In the genomic region with DNA sequence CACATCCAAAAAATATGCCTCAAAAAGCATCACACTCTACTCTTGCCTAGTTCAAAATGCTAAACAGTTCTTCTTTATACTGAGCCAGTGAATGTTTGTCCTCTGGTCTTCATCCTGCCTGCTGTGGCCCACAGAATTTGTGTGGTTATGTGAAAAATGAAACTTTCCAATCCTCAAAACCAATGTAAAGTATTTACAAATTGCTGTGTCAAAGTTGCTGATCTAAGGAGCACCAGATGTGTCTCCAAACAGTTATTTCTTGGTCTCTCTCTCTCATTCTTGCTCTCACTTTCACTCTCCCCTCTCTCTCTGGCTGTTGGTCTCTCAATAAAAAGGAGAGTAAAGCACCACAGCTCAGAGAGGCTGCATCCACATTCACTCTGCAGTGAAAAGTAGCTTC, we compare ENCODE assay signal across 12 cellular contexts. TPM values are rescaled to one million over a fixed set of nuclear protein-coding genes. Genes with fewer than 3 reads are reported as not detected.
A peak's percentile ranks its signal among the peaks of the same experiment; 100 is the strongest.
DNase-seq lines count a peak whose midpoint lies in the region; ATAC-seq and TF ChIP-seq lines count a peak whose summit lies in the region.
"Had no signal": no experiment of that assay in that cellular context is flagged by ENCODE, and none has a peak within 500 bp of the region (broad histone marks: within the 10 kb centered on the region; RNA-seq: fewer than 3 reads in every experiment).

No MANE protein-coding gene starts in this region.

- no peak for TF ChIP-seq EP300 in gastroesophageal sphincter (IDR thresholded peaks at IDR 0.05)

- H3K36me3 Mint-ChIP-seq in CD4-positive, alpha-beta memory T cell, result peaks cover 4 to 36% of the 10 kb centered on the region in 2 donors
- H3K36me3 Mint-ChIP-seq in activated T-helper 2 cell treated with anti-CD3 and anti-CD28 coated beads, Interferon-gamma antibody, Interleukin-2, Interleukin-4, amounts not matched to agents 10 μg/mL and 5 μg/mL and 100 μg/mL, durations not matched to agents 14 hours and 24 hours and 36 hours (ENCODE audit: low read depth), result no peaks in the 10 kb centered on the region
- H3K36me3 Mint-ChIP-seq in naive thymus-derived CD8-positive, alpha-beta T cell, result no peaks in the 10 kb centered on the region
- H3K36me3 Mint-ChIP-seq: activated naive CD4-positive, alpha-beta T cell treated with anti-CD3 and anti-CD28 coated beads, Interleukin-2, amount 50 U/mL, for 24 hours had no signal

- no peak for TF ChIP-seq CTCF in gastroesophageal sphincter (IDR thresholded peaks at IDR 0.05)

- H3K27me3 Mint-ChIP-seq in CD4-positive, alpha-beta memory T cell, result no peaks in the 10 kb centered on the region
- peaks cover 1% of the 10 kb centered on the region for H3K27me3 Mint-ChIP-seq in activated T-helper 2 cell treated with anti-CD3 and anti-CD28 coated beads, Interferon-gamma antibody, Interleukin-2, Interleukin-4, amounts not matched to agents 10 μg/mL and 5 μg/mL and 100 μg/mL, durations not matched to agents 14 hours and 24 hours and 36 hours (ENCODE audit: low read depth)
- peaks cover 0 to 14% (median 3%) of the 10 kb centered on the region in 5 donors for H3K27me3 Mint-ChIP-seq in naive thymus-derived CD8-positive, alpha-beta T cell
- H3K27me3 Mint-ChIP-seq: activated naive CD4-positive, alpha-beta T cell treated with anti-CD3 and anti-CD28 coated beads, Interleukin-2, amount 50 U/mL, for 24 hours had no signal

- no peak overlapping the region for H3K27ac ChIP-seq in CD4-positive, alpha-beta memory T cell (ENCODE audit: low read depth, low read length)
- H3K27ac ChIP-seq in gastroesophageal sphincter, result no peak overlapping the region
- H3K27ac ChIP-seq: stomach had no signal

- no peaks in the 10 kb centered on the region for H3K9me3 Mint-ChIP-seq in CD4-positive, alpha-beta memory T cell
- no peaks in the 10 kb centered on the region for H3K9me3 Mint-ChIP-seq in activated T-helper 2 cell treated with anti-CD3 and anti-CD28 coated beads, Interferon-gamma antibody, Interleukin-2, Interleukin-4, amounts not matched to agents 10 μg/mL and 5 μg/mL and 100 μg/mL, durations not matched to agents 14 hours and 24 hours and 36 hours
- no peaks in the 10 kb centered on the region for H3K9me3 Mint-ChIP-seq in naive thymus-derived CD8-positive, alpha-beta T cell
- H3K9me3 Mint-ChIP-seq: activated naive CD4-positive, alpha-beta T cell treated with anti-CD3 and anti-CD28 coated beads, Interleukin-2, amount 50 U/mL, for 24 hours had no signal

- POLR2A ChIA-PET in CD4-positive, alpha-beta memory T cell (lab: Charles Lee; ENCODE audit: partially characterized antibody), result interaction anchor here (0.6 to 1.4 kb wide), 3 partner anchors 17 to 30 kb away, joined by 3 to 7 read pairs (median 3); no protein-coding TSS in a partner anchor
- POLR2A ChIA-PET in naive thymus-derived CD8-positive, alpha-beta T cell (lab: Charles Lee), result no interaction called here

- no peaks in the 10 kb centered on the region for H3K27me3 ChIP-seq in CD4-positive, alpha-beta memory T cell (ENCODE audit: insufficient read depth, low read length)
- no peaks in the 10 kb centered on the region for H3K27me3 ChIP-seq in gastroesophageal sphincter
- H3K27me3 ChIP-seq: stomach had no signal

- CTCF ChIA-PET in CD4-positive, alpha-beta memory T cell (lab: Charles Lee; ENCODE audit: partially characterized antibody), result no interaction called here

- H3K4me3 ChIP-seq in CD4-positive, alpha-beta memory T cell (ENCODE audit: low read length in 2 of 2), result no peak overlapping the region
- H3K4me3 ChIP-seq in gastroesophageal sphincter, result no peak overlapping the region
- H3K4me3 ChIP-seq: stomach had no signal

- no peak for DNase-seq in CD4-positive, alpha-beta memory T cell
- peak; percentile 20 for DNase-seq in RPMI7951 (ENCODE audit: low read depth)
- no peak for DNase-seq in activated T-helper 2 cell treated with anti-CD3 and anti-CD28 coated beads, Interferon-gamma antibody, Interleukin-2, Interleukin-4, amounts not matched to agents 10 μg/mL and 5 μg/mL and 100 μg/mL, durations not matched to agents 14 hours and 24 hours and 36 hours (ENCODE audit: low spot score)
- no peak for DNase-seq in putamen (ENCODE audit: low spot score)
- no peak for DNase-seq in naive thymus-derived CD8-positive, alpha-beta T cell
- DNase-seq: effector memory CD4-positive, alpha-beta T cell; naive thymus-derived CD4-positive, alpha-beta T cell; stomach had no signal

- H3K36me3 ChIP-seq in CD4-positive, alpha-beta memory T cell (ENCODE audit: insufficient read depth, low read length), result no peaks in the 10 kb centered on the region
- no peaks in the 10 kb centered on the region for H3K36me3 ChIP-seq in gastroesophageal sphincter
- H3K36me3 ChIP-seq: stomach had no signal

- H3K27ac Mint-ChIP-seq in CD4-positive, alpha-beta memory T cell, result peak overlapping the region in 6 of 7 donors; percentile 6 to 75 (median 51)
- H3K27ac Mint-ChIP-seq in activated T-helper 2 cell treated with anti-CD3 and anti-CD28 coated beads, Interferon-gamma antibody, Interleukin-2, Interleukin-4, amounts not matched to agents 10 μg/mL and 5 μg/mL and 100 μg/mL, durations not matched to agents 14 hours and 24 hours and 36 hours, result no peak overlapping the region
- no peak overlapping the region for H3K27ac Mint-ChIP-seq in naive thymus-derived CD8-positive, alpha-beta T cell
- H3K27ac Mint-ChIP-seq: activated naive CD4-positive, alpha-beta T cell treated with anti-CD3 and anti-CD28 coated beads, Interleukin-2, amount 50 U/mL, for 24 hours had no signal

- TF ChIP-seq POLR2A in gastroesophageal sphincter (IDR thresholded peaks at IDR 0.05), result no peak

- peaks cover 44 to 62% (median 51%) of the 10 kb centered on the region in 4 donors for H3K4me1 Mint-ChIP-seq in CD4-positive, alpha-beta memory T cell
- peaks cover 6% of the 10 kb centered on the region for H3K4me1 Mint-ChIP-seq in activated T-helper 2 cell treated with anti-CD3 and anti-CD28 coated beads, Interferon-gamma antibody, Interleukin-2, Interleukin-4, amounts not matched to agents 10 μg/mL and 5 μg/mL and 100 μg/mL, durations not matched to agents 14 hours and 24 hours and 36 hours (ENCODE audit: low read depth)
- H3K4me1 Mint-ChIP-seq in naive thymus-derived CD8-positive, alpha-beta T cell, result peaks cover 0 to 27% (median 0%) of the 10 kb centered on the region in 4 donors

- peaks cover 18% of the 10 kb centered on the region for H3K4me1 ChIP-seq in CD4-positive, alpha-beta memory T cell (ENCODE audit: insufficient read depth, low read length)
- no peaks in the 10 kb centered on the region for H3K4me1 ChIP-seq in gastroesophageal sphincter

- intact Hi-C loops in CD4-positive, alpha-beta memory T cell (cut with micrococcal nuclease), result no loop called here
- intact Hi-C loops in activated T-helper 2 cell treated with anti-CD3 and anti-CD28 coated beads, Interferon-gamma antibody, Interleukin-2, Interleukin-4, amounts not matched to agents 10 μg/mL and 5 μg/mL and 100 μg/mL, durations not matched to agents 14 hours and 24 hours and 36 hours (cut with micrococcal nuclease), result no loop called here

- ATAC-seq in GM19438 (IDR thresholded peaks at IDR 0.05; ENCODE audit: low read depth, unreplicated experiment), result peak; percentile 91
- ATAC-seq in HG02938 (IDR thresholded peaks at IDR 0.05; ENCODE audit: unreplicated experiment), result peak; percentile 91
- ATAC-seq in gastroesophageal sphincter, result no peak
- no peak for ATAC-seq in naive thymus-derived CD8-positive, alpha-beta T cell
- ATAC-seq: naive thymus-derived CD4-positive, alpha-beta T cell had no signal

- no peaks in the 10 kb centered on the region for H3K9me3 ChIP-seq in CD4-positive, alpha-beta memory T cell (ENCODE audit: control insufficient read depth in 1 of 2, low read length in 2 of 2)
- H3K9me3 ChIP-seq in gastroesophageal sphincter, result no peaks in the 10 kb centered on the region
- H3K9me3 ChIP-seq: stomach had no signal

- peak overlapping the region in 2 of 8 donors; percentile 2 to 3 for H3K4me3 Mint-ChIP-seq in CD4-positive, alpha-beta memory T cell
- no peak overlapping the region for H3K4me3 Mint-ChIP-seq in activated T-helper 2 cell treated with anti-CD3 and anti-CD28 coated beads, Interferon-gamma antibody, Interleukin-2, Interleukin-4, amounts not matched to agents 10 μg/mL and 5 μg/mL and 100 μg/mL, durations not matched to agents 14 hours and 24 hours and 36 hours (ENCODE audit: low read depth)
- no peak overlapping the region for H3K4me3 Mint-ChIP-seq in naive thymus-derived CD8-positive, alpha-beta T cell
- H3K4me3 Mint-ChIP-seq: activated naive CD4-positive, alpha-beta T cell treated with anti-CD3 and anti-CD28 coated beads, Interleukin-2, amount 50 U/mL, for 24 hours had no signal

RNA-seq across cellular contexts. Expression of gene EPHA4, which starts 23.0 kb away (rescaled TPM):
- total RNA-seq in CD4-positive, alpha-beta memory T cell, result 100 to 1,000 TPM; 131 to 132 TPM
- 10 to 100 TPM; 20.9 to 29.0 TPM for polyA plus RNA-seq in CD4-positive, alpha-beta memory T cell
- 4.6 and 6.1 TPM in 2 replicates for total RNA-seq in RPMI7951 (2014; rRNA removed; shearing (Covaris generic))
- 0.67 and 1.2 TPM in 2 replicates for total RNA-seq in activated T-helper 2 cell treated with anti-CD3 and anti-CD28 coated beads, Interferon-gamma antibody, Interleukin-2, Interleukin-4, amounts not matched to agents 10 μg/mL and 5 μg/mL and 100 μg/mL, durations not matched to agents 14 hours and 24 hours and 36 hours
- 10 to 100 TPM; 21.3 to 41.2 (median 31.6) TPM for total RNA-seq in gastroesophageal sphincter
- total RNA-seq in naive thymus-derived CD8-positive, alpha-beta T cell, result 1 to 10 TPM; 8.2 to 9.7 TPM
- 1 to 10 TPM in 1 of 3 donors, under 1 TPM in 2; 0.41 to 4.5 (median 0.46) TPM for polyA plus RNA-seq in naive thymus-derived CD8-positive, alpha-beta T cell

Comparison
In these comparisons a context has a peak if more than half of its experiments do, and no peak if none do; other contexts are left out.
1. H3K27ac Mint-ChIP-seq: peak in CD4-positive, alpha-beta memory T cell (6 of 7); none in activated T-helper 2 cell treated with anti-CD3 and anti-CD28 coated beads, Interferon-gamma antibody, Interleukin-2, Interleukin-4, amounts not matched to agents 10 μg/mL and 5 μg/mL and 100 μg/mL, durations not matched to agents 14 hours and 24 hours and 36 hours (single experiment) and naive thymus-derived CD8-positive, alpha-beta T cell (0 of 10).
2. ATAC-seq: peak in GM19438 (single experiment) and HG02938 (single experiment); none in gastroesophageal sphincter (single experiment) and naive thymus-derived CD8-positive, alpha-beta T cell (0 of 2).